Comparison of ENCODE assay signal across 1 cellular context in genomic region chr3:154926721-154927120, GRCh38.
TF ChIP-seq lines count a peak whose summit lies in the region.

No MANE protein-coding gene starts in this region.

TF ChIP-seq in SK-N-SH, 30 proteins besides CTCF, POLR2A, EP300 and RAD21 (continued from another document):
- TF ChIP-seq ZBTB33 (IDR thresholded peaks at IDR 0.05; ENCODE audit: borderline replicate concordance, low read depth) = no peak
- no peak for TF ChIP-seq IRF3 (IDR thresholded peaks at IDR 0.05; ENCODE audit: low read depth, low read length)
- no peak for TF ChIP-seq FOXM1 (IDR thresholded peaks at IDR 0.05; ENCODE audit: low read depth)
- no peak for TF ChIP-seq SIN3A (IDR thresholded peaks at IDR 0.05; ENCODE audit: borderline replicate concordance, low read depth, low read length)
- no peak for TF ChIP-seq SMC3 (IDR thresholded peaks at IDR 0.05; ENCODE audit: low read depth, low read length)
- TF ChIP-seq RXRA (IDR thresholded peaks at IDR 0.05; ENCODE audit: borderline replicate concordance, low read depth) = no peak
- TF ChIP-seq GATA2 (CRISPR knock-in tag; IDR thresholded peaks at IDR 0.05) = no peak
- TF ChIP-seq JUND (IDR thresholded peaks at IDR 0.05) = no peak
- no peak for TF ChIP-seq TAF1 (IDR thresholded peaks at IDR 0.05; ENCODE audit: borderline replicate concordance, low read depth, low read length)
- TF ChIP-seq NRF1 (IDR thresholded peaks at IDR 0.05; ENCODE audit: low read depth, low read length) = no peak
